Comparison of ENCODE assay signal across 26 cellular contexts in the genomic region with DNA sequence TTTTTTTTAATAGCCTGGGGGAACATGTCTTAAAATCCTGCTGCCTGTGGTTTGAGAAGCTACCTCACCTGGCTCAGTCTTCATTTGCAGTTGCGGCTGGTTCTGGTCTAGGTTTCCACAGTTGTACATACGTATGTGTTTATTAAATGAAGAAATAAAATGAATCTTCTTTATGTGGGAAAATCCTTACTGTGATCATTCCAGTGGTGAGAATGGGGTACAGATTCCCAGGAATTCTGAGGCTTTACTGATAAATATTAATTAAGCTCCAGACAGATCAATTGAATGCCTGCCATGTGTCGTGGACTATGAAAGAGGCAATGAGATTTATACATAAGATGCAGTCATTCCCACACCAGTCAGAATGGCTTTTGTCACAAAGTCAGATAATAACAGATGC.
"Had no signal": no experiment of that assay in that cellular context is flagged by ENCODE, and none has a peak within 500 bp of the region (broad histone marks: within the 10 kb centered on the region; RNA-seq: fewer than 3 reads in every experiment).

No MANE protein-coding gene starts in this region.

- H3K9me3 ChIP-seq: testis, thoracic aorta, thyroid gland, tibial artery, tibial nerve, transverse colon, upper lobe of left lung, upper lobe of right lung, uterus, vagina had no signal

- H3K27me3 ChIP-seq: stomach, suprapubic skin, testis, thyroid gland, tibial artery, tibial nerve, transverse colon, upper lobe of left lung, upper lobe of right lung, uterus, vagina had no signal

- FAIRE-seq: urothelium cell line had no signal

- H3K27ac ChIP-seq: stomach, suprapubic skin, testis, thoracic aorta, thyroid gland, tibial artery, tibial nerve, transverse colon, upper lobe of left lung, upper lobe of right lung, uterus, vagina had no signal

- H3K36me3 ChIP-seq: stomach, suprapubic skin, thoracic aorta, thyroid gland, tibial artery, tibial nerve, transverse colon, upper lobe of left lung, upper lobe of right lung, uterus, vagina had no signal

- H3K4me3 ChIP-seq: stomach, suprapubic skin, testis, thoracic aorta, thyroid gland, tibial artery, tibial nerve, transverse colon, upper lobe of left lung, upper lobe of right lung, uterus, vagina had no signal

- H3K4me1 ChIP-seq: stomach, suprapubic skin, testis, thyroid gland, tibial artery, tibial nerve, transverse colon, upper lobe of left lung, upper lobe of right lung, uterus, vagina had no signal

- DNase-seq: stimulated activated CD4-positive, alpha-beta T cell treated with anti-CD3 and anti-CD28 coated beads, Interleukin-2, amount 100 ng/mL, for 48 hours; stimulated activated CD4-positive, alpha-beta T cell treated with anti-CD3 and anti-CD28 coated beads, Interleukin-4, amount 100 ng/mL, for 1 hour; stimulated activated CD4-positive, alpha-beta T cell treated with anti-CD3 and anti-CD28 coated beads, Interleukin-4, amount 100 ng/mL, for 24 hours; stimulated activated CD4-positive, alpha-beta T cell treated with anti-CD3 and anti-CD28 coated beads, Interleukin-4, amount 100 ng/mL, for 4 hours; stimulated activated CD8-positive, alpha-beta memory T cell treated with anti-CD3 and anti-CD28 coated beads, Interleukin-4, amount 100 ng/mL, for 48 hours; stimulated activated naive B cell treated with anti-CD40 and anti-IgM and Interleukin-4, amounts not matched to agents 10 μg/mL and 1 μg/mL and 100 μg/mL, for 72 hours; stimulated activated naive CD4-positive, alpha-beta T cell; stimulated activated naive CD4-positive, alpha-beta T cell treated with Interleukin-2 at 50 U/mL for 16 hours; stimulated activated naive CD8-positive, alpha-beta T cell treated with anti-CD3 and anti-CD28 coated beads, Interleukin-15, amount 100 ng/mL, for 72 hours; stimulated activated naive CD8-positive, alpha-beta T cell treated with anti-CD3 and anti-CD28 coated beads, Interleukin-15, Interleukin-2, amounts not matched to agents 100 U/mL and 50 U/mL, for 24 hours; stomach; substantia nigra; testis; thyroid gland; tibial artery; transverse colon; upper lobe of left lung; upper lobe of right lung; uterus had no signal

- ATAC-seq: stimulated activated effector memory CD8-positive, alpha-beta T cell treated with anti-CD3 and anti-CD28 coated beads, Interleukin-12 subunit alpha, Interleukin-12 subunit beta, amount 100 ng/mL, for 72 hours; stimulated activated memory B cell treated with anti-CD40 and anti-IgM and Interleukin-4, amounts not matched to agents 10 μg/mL and 1 μg/mL and 100 μg/mL, for 72 hours; stimulated activated naive B cell treated with anti-CD40 and anti-IgM and Interleukin-4, amounts not matched to agents 10 μg/mL and 1 μg/mL and 100 μg/mL, for 72 hours; stimulated activated naive CD8-positive, alpha-beta T cell treated with anti-CD3 and anti-CD28 coated beads, Interleukin-15, amount 100 ng/mL, for 72 hours; stimulated activated naive CD8-positive, alpha-beta T cell treated with anti-CD3 and anti-CD28 coated beads, Interleukin-15, Interleukin-2, amounts not matched to agents 100 U/mL and 50 U/mL, for 24 hours; upper lobe of right lung had no signal
